12 cellular contexts compared by ENCODE assay signal in genomic region chr21:45496151-45496967, GRCh38.
"Had no signal": no experiment of that assay in that cellular context is flagged by ENCODE, and none has a peak within 500 bp of the region (broad histone marks: within the 10 kb centered on the region; RNA-seq: fewer than 3 reads in every experiment).

No MANE protein-coding gene starts in this region.

- ATAC-seq: activated naive CD8-positive, alpha-beta T cell treated with anti-CD3 and anti-CD28 coated beads, Interleukin-2, amount 50 U/mL, for 24 hours; activated T-helper 17 cell treated with anti-CD3 and anti-CD28 coated beads, Interleukin-2, amount 50 U/mL, for 72 hours; gastrocnemius medialis; left lung; pancreas had no signal

- H3K27ac ChIP-seq: ascending aorta, breast epithelium, gastrocnemius medialis, left lung, pancreas, WERI-Rb-1 had no signal

- H3K9me3 ChIP-seq: ascending aorta, breast epithelium, gastrocnemius medialis, left lung, pancreas had no signal

- H3K27me3 ChIP-seq: ascending aorta, breast epithelium, gastrocnemius medialis, left lung, pancreas had no signal

- H3K4me1 ChIP-seq: ascending aorta, breast epithelium, gastrocnemius medialis, left lung, pancreas had no signal

- DNase-seq: activated CD4-positive, alpha-beta T cell treated with anti-CD3 and anti-CD28 coated beads, Interleukin-2, amount 50 U/mL, for 48 hours; activated naive CD4-positive, alpha-beta T cell treated with anti-CD3 and anti-CD28 coated beads for 36 hours; activated naive CD8-positive, alpha-beta T cell treated with anti-CD3 and anti-CD28 coated beads, Interleukin-2, amount 50 U/mL, for 24 hours; gastrocnemius medialis; islet precursor cell; small intestine; WERI-Rb-1 had no signal

- H3K36me3 ChIP-seq: breast epithelium, gastrocnemius medialis, WERI-Rb-1 had no signal

- H3K4me3 ChIP-seq: ascending aorta, breast epithelium, gastrocnemius medialis, left lung, pancreas had no signal
